Comparison of ENCODE assay signal across 1 cellular context in the genomic region with DNA sequence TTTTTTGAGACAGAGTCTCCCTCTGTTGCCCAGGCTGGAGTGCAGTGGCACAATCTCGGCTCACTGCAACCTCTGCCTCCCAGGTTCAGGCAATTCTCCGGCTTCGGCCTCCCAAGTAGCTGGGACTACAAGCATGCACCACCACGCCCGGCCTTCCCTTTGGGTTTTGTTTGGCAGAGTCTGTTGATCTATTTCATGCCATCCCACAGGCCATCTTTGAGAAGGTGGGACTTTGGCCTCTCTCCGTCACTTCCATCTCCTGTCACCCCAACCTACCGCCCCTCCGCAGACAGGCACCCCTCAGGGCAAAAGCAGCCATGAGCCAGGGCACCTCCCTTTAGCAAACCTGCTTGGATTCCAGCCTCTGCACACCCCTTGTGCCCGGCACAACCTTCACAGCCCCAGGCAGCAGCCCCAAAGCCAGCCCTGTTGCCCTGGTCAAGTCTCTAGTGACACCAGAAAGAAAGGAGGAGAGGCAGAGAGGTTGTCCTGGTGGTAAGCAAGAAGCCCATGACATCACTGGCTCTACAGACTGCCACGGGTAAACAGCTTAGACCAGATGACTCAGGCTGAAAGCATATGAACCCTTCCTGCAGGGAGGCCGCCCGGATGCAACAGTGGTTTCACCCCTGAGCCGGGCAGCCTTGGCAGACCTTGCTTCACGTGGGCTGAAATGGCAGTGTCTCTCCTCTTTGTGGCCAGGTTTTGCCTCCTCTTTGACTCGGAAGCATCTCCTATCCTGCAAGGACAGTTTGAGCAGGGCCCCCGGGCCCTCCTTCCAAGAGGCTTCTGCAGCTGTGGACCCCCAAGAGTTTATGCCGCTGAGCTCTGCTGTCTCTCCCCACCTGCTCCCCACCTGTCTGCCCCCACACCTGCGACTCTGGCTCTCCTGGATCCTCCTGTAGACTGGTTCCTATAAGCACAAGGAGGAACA.
TF ChIP-seq lines count a peak whose summit lies in the region.

No MANE protein-coding gene starts in this region.

TF ChIP-seq in WTC11, 78 proteins besides CTCF, POLR2A, EP300 and RAD21 (continued from another document):
- TF ChIP-seq, protein P1, sequence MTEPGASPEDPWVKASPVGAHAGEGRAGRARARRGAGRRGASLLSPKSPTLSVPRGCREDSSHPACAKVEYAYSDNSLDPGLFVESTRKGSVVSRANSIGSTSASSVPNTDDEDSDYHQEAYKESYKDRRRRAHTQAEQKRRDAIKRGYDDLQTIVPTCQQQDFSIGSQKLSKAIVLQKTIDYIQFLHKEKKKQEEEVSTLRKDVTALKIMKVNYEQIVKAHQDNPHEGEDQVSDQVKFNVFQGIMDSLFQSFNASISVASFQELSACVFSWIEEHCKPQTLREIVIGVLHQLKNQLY (CRISPR knock-in tag; IDR thresholded peaks at IDR 0.05), result no peak
- TF ChIP-seq, protein P2, sequence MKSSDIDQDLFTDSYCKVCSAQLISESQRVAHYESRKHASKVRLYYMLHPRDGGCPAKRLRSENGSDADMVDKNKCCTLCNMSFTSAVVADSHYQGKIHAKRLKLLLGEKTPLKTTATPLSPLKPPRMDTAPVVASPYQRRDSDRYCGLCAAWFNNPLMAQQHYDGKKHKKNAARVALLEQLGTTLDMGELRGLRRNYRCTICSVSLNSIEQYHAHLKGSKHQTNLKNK (CRISPR knock-in tag; IDR thresholded peaks at IDR 0.05), result no peak
- TF ChIP-seq, protein P3, sequence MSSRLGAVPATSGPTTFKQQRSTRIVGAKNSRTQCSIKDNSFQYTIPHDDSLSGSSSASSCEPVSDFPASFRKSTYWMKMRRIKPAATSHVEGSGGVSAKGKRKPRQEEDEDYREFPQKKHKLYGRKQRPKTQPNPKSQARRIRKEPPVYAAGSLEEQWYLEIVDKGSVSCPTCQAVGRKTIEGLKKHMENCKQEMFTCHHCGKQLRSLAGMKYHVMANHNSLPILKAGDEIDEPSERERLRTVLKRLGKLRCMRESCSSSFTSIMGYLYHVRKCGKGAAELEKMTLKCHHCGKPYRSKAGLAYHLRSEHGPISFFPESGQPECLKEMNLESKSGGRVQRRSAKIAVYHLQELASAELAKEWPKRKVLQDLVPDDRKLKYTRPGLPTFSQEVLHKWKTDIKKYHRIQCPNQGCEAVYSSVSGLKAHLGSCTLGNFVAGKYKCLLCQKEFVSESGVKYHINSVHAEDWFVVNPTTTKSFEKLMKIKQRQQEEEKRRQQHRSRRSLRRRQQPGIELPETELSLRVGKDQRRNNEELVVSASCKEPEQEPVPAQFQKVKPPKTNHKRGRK (CRISPR knock-in tag; IDR thresholded peaks at IDR 0.05; ENCODE audit: borderline replicate concordance), result no peak
- no peak for TF ChIP-seq ZNF138 (CRISPR knock-in tag; conservative IDR thresholded peaks at IDR 0.05)
